In genomic region chr18:76492669-76493212, GRCh38 we compare ENCODE assay signal across 8 cellular contexts. TPM values are rescaled to one million over a fixed set of nuclear protein-coding genes. Genes with fewer than 3 reads are reported as not detected.
A peak's percentile ranks its signal among the peaks of the same experiment; 100 is the strongest.
DNase-seq lines count a peak whose midpoint lies in the region; TF ChIP-seq lines count a peak whose summit lies in the region.

No MANE protein-coding gene starts in this region.

- peak; percentile 99 for DNase-seq in HFFc6
- peak; percentile 99 for DNase-seq in NAMALWA (ENCODE audit: low spot score)
- peak; percentile 94 for DNase-seq in SK-N-MC (ENCODE audit: low read depth, low spot score)
- peak; percentile 95 for DNase-seq in globus pallidus (ENCODE audit: low spot score)

- H3K9ac ChIP-seq in SK-N-MC (ENCODE audit: insufficient read length) (peak overlapping the region; percentile 71), subcutaneous abdominal adipose tissue (ENCODE audit: low read length in 5 of 5) (peak overlapping the region in 4 of 5 donors; percentile 9 to 77 (median 55))

- H3K4me1 Mint-ChIP-seq in HFFc6 (ENCODE audit: low read depth): peaks cover 45% of the 10 kb centered on the region
- peaks cover 44% of the 10 kb centered on the region for H3K4me1 Mint-ChIP-seq in activated naive CD4-positive, alpha-beta T cell treated with anti-CD3 and anti-CD28 coated beads, Interleukin-2, amount 50 U/mL, for 24 hours

- H3K36me3 ChIP-seq in SK-N-MC (ENCODE audit: insufficient read depth, low read length) (no peaks in the 10 kb centered on the region), neutrophil (no peaks in the 10 kb centered on the region), subcutaneous abdominal adipose tissue (ENCODE audit: control insufficient read depth in 5 of 5, insufficient read depth in 5 of 5, low read length in 5 of 5) (no peaks in the 10 kb centered on the region)

- H3K27ac ChIP-seq in SK-N-MC (peak overlapping the region; percentile 92), neutrophil (peak overlapping the region; percentile 96), subcutaneous abdominal adipose tissue (ENCODE audit: low read depth, low read length) (peak overlapping the region; percentile 72)

- TF ChIP-seq CTCF in HFFc6 (IDR thresholded peaks at IDR 0.05): no peak
- TF ChIP-seq CTCF in neutrophil (IDR thresholded peaks at IDR 0.05): no peak

- no peaks in the 10 kb centered on the region for H3K27me3 ChIP-seq in neutrophil
- H3K27me3 ChIP-seq in subcutaneous abdominal adipose tissue (ENCODE audit: control insufficient read depth in 5 of 5, insufficient read depth in 4 of 5, low read length in 5 of 5): peaks cover 0 to 5% (median 0%) of the 10 kb centered on the region in 5 donors

- peak overlapping the region; percentile 69 for H3K4me3 ChIP-seq in GM08714 (ENCODE audit: low read length)
- H3K4me3 ChIP-seq in SK-N-MC: peak overlapping the region; percentile 77
- H3K4me3 ChIP-seq in neutrophil (ENCODE audit: low read depth in 1 of 2, low read length in 1 of 2): peak overlapping the region; percentile 89 to 95
- peak overlapping the region; percentile 78 to 93 (median 88) for H3K4me3 ChIP-seq in subcutaneous abdominal adipose tissue (ENCODE audit: low read depth in 1 of 5, low read length in 5 of 5)

- H3K36me3 Mint-ChIP-seq in HFFc6 (ENCODE audit: low read depth): 0 out of 2 replicates have a peak, but pooled peaks cover 4% of the 10 kb centered on the region
- no peaks in the 10 kb centered on the region for H3K36me3 Mint-ChIP-seq in activated naive CD4-positive, alpha-beta T cell treated with anti-CD3 and anti-CD28 coated beads, Interleukin-2, amount 50 U/mL, for 24 hours

- H3K9me3 Mint-ChIP-seq in HFFc6: no peaks in the 10 kb centered on the region
- no peaks in the 10 kb centered on the region for H3K9me3 Mint-ChIP-seq in activated naive CD4-positive, alpha-beta T cell treated with anti-CD3 and anti-CD28 coated beads, Interleukin-2, amount 50 U/mL, for 24 hours

- peaks cover 1% of the 10 kb centered on the region for H3K27me3 Mint-ChIP-seq in HFFc6 (ENCODE audit: insufficient read depth)
- no peaks in the 10 kb centered on the region for H3K27me3 Mint-ChIP-seq in activated naive CD4-positive, alpha-beta T cell treated with anti-CD3 and anti-CD28 coated beads, Interleukin-2, amount 50 U/mL, for 24 hours

- H3K27ac Mint-ChIP-seq in HFFc6: peak overlapping the region; percentile 78
- H3K27ac Mint-ChIP-seq in activated naive CD4-positive, alpha-beta T cell treated with anti-CD3 and anti-CD28 coated beads, Interleukin-2, amount 50 U/mL, for 24 hours: peak overlapping the region; percentile 86

- H3K4me3 Mint-ChIP-seq in HFFc6: peak overlapping the region; percentile 90
- peak overlapping the region; percentile 96 for H3K4me3 Mint-ChIP-seq in activated naive CD4-positive, alpha-beta T cell treated with anti-CD3 and anti-CD28 coated beads, Interleukin-2, amount 50 U/mL, for 24 hours

- no peaks in the 10 kb centered on the region for H3K9me3 ChIP-seq in SK-N-MC (ENCODE audit: low read depth, low read length)
- H3K9me3 ChIP-seq in neutrophil: no peaks in the 10 kb centered on the region
- no peaks in the 10 kb centered on the region for H3K9me3 ChIP-seq in subcutaneous abdominal adipose tissue (ENCODE audit: control insufficient read depth in 5 of 5, low read length in 5 of 5)

- H3K4me1 ChIP-seq in neutrophil (ENCODE audit: control insufficient read depth in 1 of 2, insufficient read depth in 1 of 2, low read depth in 1 of 2, low read length in 1 of 2) (peaks cover 57 to 63% of the 10 kb centered on the region in 2 experiments), subcutaneous abdominal adipose tissue (ENCODE audit: control insufficient read depth in 5 of 5, insufficient read depth in 5 of 5, low read length in 5 of 5) (peaks cover 0 to 55% (median 52%) of the 10 kb centered on the region in 5 donors)

RNA-seq across cellular contexts. Expression of gene ZNF516, which starts 2.3 kb away (rescaled TPM):
- total RNA-seq in HFFc6 (2021; fragmentation: NEBNext Ultra II Directional; extraction: Animal tissue kit (Norgen Biotek cat#: 25700)): 10 to 100 TPM; 34.6 to 52.2 (median 42.2) TPM

Comparison
In these comparisons a context has a peak if more than half of its experiments do, and no peak if none do; other contexts are left out.
1. Peak in every context shown above with its lines: DNase-seq, H3K4me3 ChIP-seq and H3K27ac ChIP-seq.